In genomic region chr1:53962395-53962794, GRCh38 we compare ENCODE assay signal across 1 cellular context.
TF ChIP-seq lines count a peak whose summit lies in the region.

No MANE protein-coding gene starts in this region.

TF ChIP-seq in K562, 482 proteins besides CTCF, POLR2A, EP300 and RAD21 (continued from another document):
- TF ChIP-seq, protein P1, sequence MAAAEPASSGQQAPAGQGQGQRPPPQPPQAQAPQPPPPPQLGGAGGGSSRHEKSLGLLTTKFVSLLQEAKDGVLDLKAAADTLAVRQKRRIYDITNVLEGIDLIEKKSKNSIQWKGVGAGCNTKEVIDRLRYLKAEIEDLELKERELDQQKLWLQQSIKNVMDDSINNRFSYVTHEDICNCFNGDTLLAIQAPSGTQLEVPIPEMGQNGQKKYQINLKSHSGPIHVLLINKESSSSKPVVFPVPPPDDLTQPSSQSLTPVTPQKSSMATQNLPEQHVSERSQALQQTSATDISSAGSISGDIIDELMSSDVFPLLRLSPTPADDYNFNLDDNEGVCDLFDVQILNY (CRISPR knock-in tag; IDR thresholded peaks at IDR 0.05): no peak
- peak; percentile 22; the same call in 1 of the 2 replicates for TF ChIP-seq JUND (IDR thresholded peaks at IDR 0.05; ENCODE audit: borderline replicate concordance, low read depth, low read length)
- TF ChIP-seq JUND (tag; IDR thresholded peaks at IDR 0.05; ENCODE audit: borderline replicate concordance, low read depth, low read length): no peak
- TF ChIP-seq ZNF347 (CRISPR knock-in tag; IDR thresholded peaks at IDR 0.05; ENCODE audit: low read depth): no peak
- peak; percentile 60 for TF ChIP-seq L3MBTL2 (IDR thresholded peaks at IDR 0.05)
- 0 out of 2 replicates have a peak, but pooled peaks have one; percentile 29 for TF ChIP-seq SMAD4 (CRISPR knock-in tag; conservative IDR thresholded peaks at IDR 0.05)
- TF ChIP-seq, protein P2, sequence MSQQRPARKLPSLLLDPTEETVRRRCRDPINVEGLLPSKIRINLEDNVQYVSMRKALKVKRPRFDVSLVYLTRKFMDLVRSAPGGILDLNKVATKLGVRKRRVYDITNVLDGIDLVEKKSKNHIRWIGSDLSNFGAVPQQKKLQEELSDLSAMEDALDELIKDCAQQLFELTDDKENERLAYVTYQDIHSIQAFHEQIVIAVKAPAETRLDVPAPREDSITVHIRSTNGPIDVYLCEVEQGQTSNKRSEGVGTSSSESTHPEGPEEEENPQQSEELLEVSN (IDR thresholded peaks at IDR 0.05; ENCODE audit: borderline replicate concordance in 1 of 2, extremely low read depth in 1 of 2, insufficient read depth in 1 of 2, insufficient read length in 1 of 2, low read depth in 1 of 2, low read length in 1 of 2, poor library complexity in 1 of 2, severe bottlenecking in 1 of 2): peak in 1 of 2 experiments; percentile 23
- no peak for TF ChIP-seq SMARCA5 (IDR thresholded peaks at IDR 0.05)
- no peak for TF ChIP-seq ZNF143 (CRISPR knock-in tag; IDR thresholded peaks at IDR 0.05)
- TF ChIP-seq, protein P3, sequence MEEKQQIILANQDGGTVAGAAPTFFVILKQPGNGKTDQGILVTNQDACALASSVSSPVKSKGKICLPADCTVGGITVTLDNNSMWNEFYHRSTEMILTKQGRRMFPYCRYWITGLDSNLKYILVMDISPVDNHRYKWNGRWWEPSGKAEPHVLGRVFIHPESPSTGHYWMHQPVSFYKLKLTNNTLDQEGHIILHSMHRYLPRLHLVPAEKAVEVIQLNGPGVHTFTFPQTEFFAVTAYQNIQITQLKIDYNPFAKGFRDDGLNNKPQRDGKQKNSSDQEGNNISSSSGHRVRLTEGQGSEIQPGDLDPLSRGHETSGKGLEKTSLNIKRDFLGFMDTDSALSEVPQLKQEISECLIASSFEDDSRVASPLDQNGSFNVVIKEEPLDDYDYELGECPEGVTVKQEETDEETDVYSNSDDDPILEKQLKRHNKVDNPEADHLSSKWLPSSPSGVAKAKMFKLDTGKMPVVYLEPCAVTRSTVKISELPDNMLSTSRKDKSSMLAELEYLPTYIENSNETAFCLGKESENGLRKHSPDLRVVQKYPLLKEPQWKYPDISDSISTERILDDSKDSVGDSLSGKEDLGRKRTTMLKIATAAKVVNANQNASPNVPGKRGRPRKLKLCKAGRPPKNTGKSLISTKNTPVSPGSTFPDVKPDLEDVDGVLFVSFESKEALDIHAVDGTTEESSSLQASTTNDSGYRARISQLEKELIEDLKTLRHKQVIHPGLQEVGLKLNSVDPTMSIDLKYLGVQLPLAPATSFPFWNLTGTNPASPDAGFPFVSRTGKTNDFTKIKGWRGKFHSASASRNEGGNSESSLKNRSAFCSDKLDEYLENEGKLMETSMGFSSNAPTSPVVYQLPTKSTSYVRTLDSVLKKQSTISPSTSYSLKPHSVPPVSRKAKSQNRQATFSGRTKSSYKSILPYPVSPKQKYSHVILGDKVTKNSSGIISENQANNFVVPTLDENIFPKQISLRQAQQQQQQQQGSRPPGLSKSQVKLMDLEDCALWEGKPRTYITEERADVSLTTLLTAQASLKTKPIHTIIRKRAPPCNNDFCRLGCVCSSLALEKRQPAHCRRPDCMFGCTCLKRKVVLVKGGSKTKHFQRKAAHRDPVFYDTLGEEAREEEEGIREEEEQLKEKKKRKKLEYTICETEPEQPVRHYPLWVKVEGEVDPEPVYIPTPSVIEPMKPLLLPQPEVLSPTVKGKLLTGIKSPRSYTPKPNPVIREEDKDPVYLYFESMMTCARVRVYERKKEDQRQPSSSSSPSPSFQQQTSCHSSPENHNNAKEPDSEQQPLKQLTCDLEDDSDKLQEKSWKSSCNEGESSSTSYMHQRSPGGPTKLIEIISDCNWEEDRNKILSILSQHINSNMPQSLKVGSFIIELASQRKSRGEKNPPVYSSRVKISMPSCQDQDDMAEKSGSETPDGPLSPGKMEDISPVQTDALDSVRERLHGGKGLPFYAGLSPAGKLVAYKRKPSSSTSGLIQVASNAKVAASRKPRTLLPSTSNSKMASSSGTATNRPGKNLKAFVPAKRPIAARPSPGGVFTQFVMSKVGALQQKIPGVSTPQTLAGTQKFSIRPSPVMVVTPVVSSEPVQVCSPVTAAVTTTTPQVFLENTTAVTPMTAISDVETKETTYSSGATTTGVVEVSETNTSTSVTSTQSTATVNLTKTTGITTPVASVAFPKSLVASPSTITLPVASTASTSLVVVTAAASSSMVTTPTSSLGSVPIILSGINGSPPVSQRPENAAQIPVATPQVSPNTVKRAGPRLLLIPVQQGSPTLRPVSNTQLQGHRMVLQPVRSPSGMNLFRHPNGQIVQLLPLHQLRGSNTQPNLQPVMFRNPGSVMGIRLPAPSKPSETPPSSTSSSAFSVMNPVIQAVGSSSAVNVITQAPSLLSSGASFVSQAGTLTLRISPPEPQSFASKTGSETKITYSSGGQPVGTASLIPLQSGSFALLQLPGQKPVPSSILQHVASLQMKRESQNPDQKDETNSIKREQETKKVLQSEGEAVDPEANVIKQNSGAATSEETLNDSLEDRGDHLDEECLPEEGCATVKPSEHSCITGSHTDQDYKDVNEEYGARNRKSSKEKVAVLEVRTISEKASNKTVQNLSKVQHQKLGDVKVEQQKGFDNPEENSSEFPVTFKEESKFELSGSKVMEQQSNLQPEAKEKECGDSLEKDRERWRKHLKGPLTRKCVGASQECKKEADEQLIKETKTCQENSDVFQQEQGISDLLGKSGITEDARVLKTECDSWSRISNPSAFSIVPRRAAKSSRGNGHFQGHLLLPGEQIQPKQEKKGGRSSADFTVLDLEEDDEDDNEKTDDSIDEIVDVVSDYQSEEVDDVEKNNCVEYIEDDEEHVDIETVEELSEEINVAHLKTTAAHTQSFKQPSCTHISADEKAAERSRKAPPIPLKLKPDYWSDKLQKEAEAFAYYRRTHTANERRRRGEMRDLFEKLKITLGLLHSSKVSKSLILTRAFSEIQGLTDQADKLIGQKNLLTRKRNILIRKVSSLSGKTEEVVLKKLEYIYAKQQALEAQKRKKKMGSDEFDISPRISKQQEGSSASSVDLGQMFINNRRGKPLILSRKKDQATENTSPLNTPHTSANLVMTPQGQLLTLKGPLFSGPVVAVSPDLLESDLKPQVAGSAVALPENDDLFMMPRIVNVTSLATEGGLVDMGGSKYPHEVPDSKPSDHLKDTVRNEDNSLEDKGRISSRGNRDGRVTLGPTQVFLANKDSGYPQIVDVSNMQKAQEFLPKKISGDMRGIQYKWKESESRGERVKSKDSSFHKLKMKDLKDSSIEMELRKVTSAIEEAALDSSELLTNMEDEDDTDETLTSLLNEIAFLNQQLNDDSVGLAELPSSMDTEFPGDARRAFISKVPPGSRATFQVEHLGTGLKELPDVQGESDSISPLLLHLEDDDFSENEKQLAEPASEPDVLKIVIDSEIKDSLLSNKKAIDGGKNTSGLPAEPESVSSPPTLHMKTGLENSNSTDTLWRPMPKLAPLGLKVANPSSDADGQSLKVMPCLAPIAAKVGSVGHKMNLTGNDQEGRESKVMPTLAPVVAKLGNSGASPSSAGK (IDR thresholded peaks at IDR 0.05): peak; percentile 67
- TF ChIP-seq MNT (conservative IDR thresholded peaks at IDR 0.05): peak in 1 of 2 experiments; percentile 35; a peak in 1 of 4 replicates
- TF ChIP-seq ETV6 (IDR thresholded peaks at IDR 0.05; ENCODE audit: borderline replicate concordance in 1 of 2, low read depth in 2 of 2, low read length in 1 of 2): no peak
- no peak for TF ChIP-seq ETV6 (CRISPR knock-in tag; IDR thresholded peaks at IDR 0.05; ENCODE audit: borderline replicate concordance)
- TF ChIP-seq ZNF766 (CRISPR knock-in tag; conservative IDR thresholded peaks at IDR 0.05): no peak
- no peak for TF ChIP-seq ZNF644 (tag; IDR thresholded peaks at IDR 0.05; ENCODE audit: low read depth)
- TF ChIP-seq ZNF75A (CRISPR knock-in tag; IDR thresholded peaks at IDR 0.05): no peak
- no peak for TF ChIP-seq ZNF696 (CRISPR knock-in tag; conservative IDR thresholded peaks at IDR 0.05)
- TF ChIP-seq FOSL1 (tag; conservative IDR thresholded peaks at IDR 0.05): peak; percentile 73
- no peak for TF ChIP-seq NFYB (IDR thresholded peaks at IDR 0.05; ENCODE audit: extremely low read depth, insufficient read length)
- TF ChIP-seq SMAD3 (CRISPR knock-in tag; conservative IDR thresholded peaks at IDR 0.05): 0 out of 2 replicates have a peak, but pooled peaks have one; percentile 30
- TF ChIP-seq, protein P4, sequence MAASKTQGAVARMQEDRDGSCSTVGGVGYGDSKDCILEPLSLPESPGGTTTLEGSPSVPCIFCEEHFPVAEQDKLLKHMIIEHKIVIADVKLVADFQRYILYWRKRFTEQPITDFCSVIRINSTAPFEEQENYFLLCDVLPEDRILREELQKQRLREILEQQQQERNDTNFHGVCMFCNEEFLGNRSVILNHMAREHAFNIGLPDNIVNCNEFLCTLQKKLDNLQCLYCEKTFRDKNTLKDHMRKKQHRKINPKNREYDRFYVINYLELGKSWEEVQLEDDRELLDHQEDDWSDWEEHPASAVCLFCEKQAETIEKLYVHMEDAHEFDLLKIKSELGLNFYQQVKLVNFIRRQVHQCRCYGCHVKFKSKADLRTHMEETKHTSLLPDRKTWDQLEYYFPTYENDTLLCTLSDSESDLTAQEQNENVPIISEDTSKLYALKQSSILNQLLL (CRISPR knock-in tag; IDR thresholded peaks at IDR 0.05; ENCODE audit: borderline replicate concordance): no peak
TF ChIP-seq in K562: peak in this region for 8.
